In genomic region chr7:72065764-72066163, GRCh38 we compare ENCODE assay signal across 7 cellular contexts.
A peak's percentile ranks its signal among the peaks of the same experiment; 100 is the strongest.
DNase-seq lines count a peak whose midpoint lies in the region; ATAC-seq, FAIRE-seq and TF ChIP-seq lines count a peak whose summit lies in the region.
"Not testable (repeated sequence)": the region's sequence is repeated elsewhere in the genome, so short reads cannot be mapped to it uniquely, and the experiment has no call there.

No MANE protein-coding gene starts in this region.

- H3K14ac ChIP-seq in H9 (ENCODE audit: insufficient read depth, low read length); IMR-90 (replicated peaks; ENCODE audit: low read depth, low read length); H1 (ENCODE audit: insufficient read length): not testable (repeated sequence)

- TF ChIP-seq CTCF in DND-41 (IDR thresholded peaks at IDR 0.05; ENCODE audit: borderline replicate concordance, extremely low read depth, low read length, poor library complexity, severe bottlenecking); H9 (conservative IDR thresholded peaks at IDR 0.05); IMR-90 (conservative IDR thresholded peaks at IDR 0.05; ENCODE audit: low read depth, low read length); K562 (IDR thresholded peaks at IDR 0.05 in 2 of 3, conservative IDR thresholded peaks at IDR 0.05 in 1 of 3; ENCODE audit: insufficient read depth in 2 of 3, low read depth in 1 of 3, low read length in 3 of 3); H1 (IDR thresholded peaks at IDR 0.05; ENCODE audit: control extremely low read depth in 1 of 3, insufficient read depth in 1 of 3, low read depth in 1 of 3, low read length in 3 of 3); HepG2 (CRISPR knock-in tag; IDR thresholded peaks at IDR 0.05): not testable (repeated sequence)

- H3K4me2 ChIP-seq in DND-41 (ENCODE audit: insufficient read depth, low read length); H9 (ENCODE audit: insufficient read depth, insufficient read length, low read length); IMR-90 (ENCODE audit: low read depth, low read length); K562 (ENCODE audit: insufficient read depth, low read length); H1 (ENCODE audit: insufficient read depth in 1 of 2, low read depth in 2 of 2, low read length in 2 of 2); HepG2 (ENCODE audit: low read depth, low read length); mesendoderm (ENCODE audit: low read length): not testable (repeated sequence)

- intact Hi-C loops in IMR-90 (cut with micrococcal nuclease); K562 (cut with micrococcal nuclease); HepG2 (cut with micrococcal nuclease; ENCODE audit: unreplicated experiment): not testable (repeated sequence)

- H4K8ac ChIP-seq in H9 (replicated peaks; ENCODE audit: insufficient read length, low read depth, low read length); IMR-90 (ENCODE audit: low read depth in 2 of 2, low read length in 2 of 2); H1 (ENCODE audit: extremely low read depth, insufficient read depth, low read length); mesendoderm (ENCODE audit: low read depth, low read length): not testable (repeated sequence)

- not testable (repeated sequence) for H3K36me3 Mint-ChIP-seq in H9 (ENCODE audit: insufficient read depth in 1 of 3, low read depth in 3 of 3)

- BruUV-seq in IMR-90 (replicated peaks; lab: Mats Ljungman, UMichigan); K562 (replicated peaks; lab: Mats Ljungman, UMichigan); HepG2 (replicated peaks; lab: Mats Ljungman, UMichigan): not testable (repeated sequence)

- not testable (repeated sequence) for H3K4me3 ChIP-seq in DND-41 (ENCODE audit: low read depth in 1 of 2, low read length in 2 of 2); IMR-90 (ENCODE audit: insufficient read depth, low read depth, low read length); K562; H1 (ENCODE audit: extremely low read depth in 1 of 4, insufficient read depth in 2 of 4, low read depth in 3 of 4, low read length in 4 of 4); HepG2 (replicated peaks in 1 of 3; ENCODE audit: insufficient read depth in 1 of 3, low read depth in 2 of 3, low read length in 3 of 3); mesendoderm (ENCODE audit: low read length)

- not testable (repeated sequence) for H3K27me3 ChIP-seq in DND-41 (ENCODE audit: insufficient read depth, low read length, poor library complexity); H9 (ENCODE audit: insufficient read depth, low read length); IMR-90 (ENCODE audit: control insufficient read depth, insufficient read depth, low read length); K562 (ENCODE audit: control insufficient read depth in 2 of 2, insufficient read depth in 2 of 2, low read length in 2 of 2); H1 (replicated peaks in 1 of 4; ENCODE audit: control insufficient read depth in 3 of 4, extremely low read depth in 1 of 4, insufficient read depth in 3 of 4, low read length in 3 of 4); HepG2 (ENCODE audit: control insufficient read depth in 1 of 2, insufficient read depth in 2 of 2, low read length in 2 of 2); mesendoderm (ENCODE audit: insufficient read depth, low read length, poor library complexity)

- H4K20me1 ChIP-seq in DND-41 (ENCODE audit: insufficient read depth, low read length); H9 (ENCODE audit: control insufficient read depth, insufficient read depth, insufficient read length); IMR-90 (ENCODE audit: insufficient read depth, low read length); K562 (replicated peaks; ENCODE audit: control insufficient read depth, insufficient read depth, low read length); H1 (replicated peaks in 1 of 2; ENCODE audit: control insufficient read depth in 1 of 2, insufficient read depth in 2 of 2, low read length in 2 of 2); HepG2 (ENCODE audit: insufficient read depth, low read length): not testable (repeated sequence)

- H3K27me3 Mint-ChIP-seq in H9 (ENCODE audit: low read depth) = not testable (repeated sequence)

- dilution Hi-C loops in IMR-90 (cut with HindIII; ENCODE audit: low sequenced_read_pairs, unreplicated experiment) = not testable (repeated sequence)

- in situ Hi-C loops in IMR-90 (cut with MboI; ENCODE audit: low sequenced_read_pairs); K562 (cut with MboI); HepG2 (cut with HindIII; ENCODE audit: extremely low pct_ligation_motif_present, low pct_unique_long_range_greater_than_20kb): not testable (repeated sequence)

- H2AFZ ChIP-seq in DND-41 (ENCODE audit: low read depth, low read length) = peak overlapping the region; percentile 63
- not testable (repeated sequence) for H2AFZ ChIP-seq in H9 (ENCODE audit: low read length); IMR-90 (replicated peaks; ENCODE audit: low read length, poor library complexity); K562 (ENCODE audit: low read depth, low read length); H1 (ENCODE audit: low read length); HepG2 (ENCODE audit: low read length)

- not testable (repeated sequence) for H3K56ac ChIP-seq in H9 (ENCODE audit: insufficient read length, low read depth, low read length); IMR-90 (ENCODE audit: extremely low read depth, insufficient read depth, low read length); H1 (replicated peaks; ENCODE audit: insufficient read length, low read depth, low read length); mesendoderm (ENCODE audit: low read length)

- H3K9me1 ChIP-seq in IMR-90 (ENCODE audit: insufficient read depth, low read length); K562 (ENCODE audit: control insufficient read depth, insufficient read depth, low read length): not testable (repeated sequence)

- not testable (repeated sequence) for H4K91ac ChIP-seq in H9 (ENCODE audit: insufficient read length, low read depth, low read length); IMR-90 (ENCODE audit: insufficient read depth, low read depth, low read length); H1 (replicated peaks; ENCODE audit: insufficient read length, low read length)

- TF ChIP-seq RAD21 in IMR-90 (IDR thresholded peaks at IDR 0.05; ENCODE audit: low read length); K562 (CRISPR knock-in tag; conservative IDR thresholded peaks at IDR 0.05 in 1 of 2, IDR thresholded peaks at IDR 0.05 in 1 of 2); H1 (IDR thresholded peaks at IDR 0.05 in 1 of 2, conservative IDR thresholded peaks at IDR 0.05 in 1 of 2; ENCODE audit: low read depth in 2 of 2, low read length in 2 of 2); HepG2 (CRISPR knock-in tag; IDR thresholded peaks at IDR 0.05): not testable (repeated sequence)

- not testable (repeated sequence) for H3K4me1 ChIP-seq in DND-41 (ENCODE audit: insufficient read depth, low read length); H9 (ENCODE audit: insufficient read depth, low read length); IMR-90 (ENCODE audit: control insufficient read depth, insufficient read depth, low read length); K562 (replicated peaks in 1 of 2; ENCODE audit: control insufficient read depth in 2 of 2, insufficient read depth in 2 of 2, low read length in 2 of 2); H1 (replicated peaks in 1 of 4; ENCODE audit: control insufficient read depth in 3 of 4, insufficient read depth in 4 of 4, low read length in 3 of 4); HepG2 (ENCODE audit: insufficient read depth, low read length); mesendoderm (ENCODE audit: control insufficient read depth, low read depth, low read length)

- peaks cover 9 to 15% of the 10 kb centered on the region in 2 experiments for H3K4me1 Mint-ChIP-seq in H9

- not testable (repeated sequence) for H3K18ac ChIP-seq in H9 (ENCODE audit: insufficient read length, low read depth, low read length); IMR-90 (ENCODE audit: low read depth, low read length); H1 (ENCODE audit: extremely low read depth, low read length); mesendoderm (ENCODE audit: low read length)

- not testable (repeated sequence) for H2BK20ac ChIP-seq in H9 (ENCODE audit: low read depth, low read length, poor library complexity, severe bottlenecking); IMR-90 (ENCODE audit: low read depth, low read length); H1 (ENCODE audit: low read length)

- H4K5ac ChIP-seq in H9 (ENCODE audit: insufficient read length, low read depth, low read length); IMR-90 (ENCODE audit: low read depth, low read length); H1 (ENCODE audit: insufficient read length, low read depth, low read length); mesendoderm (ENCODE audit: low read length): not testable (repeated sequence)

- not testable (repeated sequence) for H3K4me3 Mint-ChIP-seq in H9

- not testable (repeated sequence) for H3K23me2 ChIP-seq in H9 (ENCODE audit: insufficient read length, low read depth, low read length, poor library complexity, severe bottlenecking); H1 (ENCODE audit: low read depth, low read length)

- peak overlapping the region in 1 of 3 experiments; percentile 46; a peak in 2 of 7 replicates for H3K27ac Mint-ChIP-seq in H9

- H3K36me3 ChIP-seq in DND-41 (ENCODE audit: insufficient read depth, low read length); IMR-90 (ENCODE audit: control insufficient read depth, insufficient read depth, low read length); K562 (ENCODE audit: control insufficient read depth, insufficient read depth, low read length); H1 (ENCODE audit: control insufficient read depth in 2 of 4, insufficient read depth in 4 of 4, low read length in 3 of 4); HepG2 (replicated peaks in 1 of 2; ENCODE audit: control insufficient read depth in 1 of 2, insufficient read depth in 2 of 2, low read length in 2 of 2); mesendoderm (ENCODE audit: control insufficient read depth, insufficient read depth, low read length): not testable (repeated sequence)

- not testable (repeated sequence) for H2BK5ac ChIP-seq in H9 (ENCODE audit: insufficient read length, low read length); IMR-90 (ENCODE audit: low read depth, low read length, poor library complexity, severe bottlenecking); H1 (ENCODE audit: low read depth, low read length); mesendoderm (ENCODE audit: low read length)

- H3K27ac ChIP-seq in DND-41 (ENCODE audit: low read length) = 0 out of 2 replicates have a peak overlapping the region, but pooled peaks have one; percentile 5
- H3K27ac ChIP-seq in H9 (ENCODE audit: insufficient read length, low read depth, low read length) = peak overlapping the region; percentile 27
- H3K27ac ChIP-seq in IMR-90 (ENCODE audit: insufficient read depth, low read length); K562 (ENCODE audit: extremely low read depth, low read depth, low read length); H1 (ENCODE audit: low read depth, low read length); HepG2 (ENCODE audit: extremely low read length, insufficient read depth, low read length); mesendoderm (ENCODE audit: low read depth, low read length): not testable (repeated sequence)

- H3K79me1 ChIP-seq in H9 (ENCODE audit: insufficient read depth, low read depth, low read length, poor library complexity, severe bottlenecking); IMR-90 (ENCODE audit: low read depth in 1 of 2, low read length in 2 of 2); H1 (ENCODE audit: low read depth, low read length); mesendoderm (ENCODE audit: low read length): not testable (repeated sequence)

- TF ChIP-seq POLR2A in IMR-90 (IDR thresholded peaks at IDR 0.05; ENCODE audit: low read depth, low read length); K562 (conservative IDR thresholded peaks at IDR 0.05); H1 (IDR thresholded peaks at IDR 0.05; ENCODE audit: control extremely low read depth in 1 of 2, low read depth in 2 of 2, low read length in 2 of 2); HepG2 (IDR thresholded peaks at IDR 0.05; ENCODE audit: insufficient read depth in 1 of 2, low read depth in 2 of 2, low read length in 2 of 2): not testable (repeated sequence)

- H2BK15ac ChIP-seq in H9 (ENCODE audit: low read depth, low read length); IMR-90 (ENCODE audit: low read depth, low read length); H1 (ENCODE audit: low read length); mesendoderm (replicated peaks; ENCODE audit: low read depth): not testable (repeated sequence)

- H2BK120ac ChIP-seq in H9 (ENCODE audit: low read depth, low read length, poor library complexity, severe bottlenecking); IMR-90 (ENCODE audit: low read depth, low read length); H1 (replicated peaks; ENCODE audit: low read depth, low read length); mesendoderm (ENCODE audit: low read depth, low read length): not testable (repeated sequence)

- H2BK12ac ChIP-seq in H9 (ENCODE audit: insufficient read length, low read depth, low read length); H1 (ENCODE audit: low read depth, low read length): not testable (repeated sequence)

- H3K9me3 Mint-ChIP-seq in H9 = not testable (repeated sequence)

- H3K9ac ChIP-seq in DND-41 (ENCODE audit: low read depth, low read length); H9 (ENCODE audit: extremely low read depth, insufficient read length, low read length); IMR-90 (ENCODE audit: low read depth, low read length); K562 (ENCODE audit: insufficient read depth in 1 of 2, low read depth in 2 of 2, low read length in 2 of 2); H1 (replicated peaks in 1 of 4; ENCODE audit: extremely low read depth in 1 of 4, low read depth in 3 of 4, low read length in 3 of 4); HepG2 (ENCODE audit: insufficient read depth, low read depth, low read length); mesendoderm (ENCODE audit: low read length): not testable (repeated sequence)

- not testable (repeated sequence) for FAIRE-seq in K562 (lab: Jason Lieb, UNC); H1 (lab: Jason Lieb, UNC); HepG2 (lab: Jason Lieb, UNC)

- H3K79me2 ChIP-seq in DND-41 (ENCODE audit: insufficient read depth, low read length); H9 (ENCODE audit: insufficient read depth, low read length); K562 (ENCODE audit: control insufficient read depth, insufficient read depth, low read length); H1 (ENCODE audit: control insufficient read depth in 1 of 2, insufficient read depth in 2 of 2, low read length in 2 of 2); HepG2 (ENCODE audit: insufficient read depth, low read length); mesendoderm (ENCODE audit: control insufficient read depth, insufficient read depth, low read length): not testable (repeated sequence)

- DNase-seq in DND-41; H9; IMR-90; K562 (ENCODE audit: extremely low read depth in 1 of 4, low spot score in 3 of 4); HepG2 (ENCODE audit: low spot score): not testable (repeated sequence)
- DNase-seq in H1 (ENCODE audit: low read depth in 1 of 2, low spot score in 2 of 2) = peak in 1 of 2 experiments; percentile 32
- DNase-seq in mesendoderm = peak; percentile 3

- CTCF ChIA-PET in IMR-90 (lab: Yijun Ruan, JAX); K562 (lab: Yijun Ruan, JAX; ENCODE audit: low intra/inter-chr PET ratio); H1 (lab: Charles Lee; ENCODE audit: partially characterized antibody); HepG2 (lab: Yijun Ruan, JAX; ENCODE audit: low intra/inter-chr PET ratio, low total read pairs): not testable (repeated sequence)

- not testable (repeated sequence) for H3K9me3 ChIP-seq in DND-41 (ENCODE audit: insufficient read depth, low read length, severe bottlenecking); H9 (ENCODE audit: control insufficient read depth, low read depth, low read length); IMR-90 (ENCODE audit: control insufficient read depth, insufficient read depth, low read length); K562 (replicated peaks; ENCODE audit: control insufficient read depth, insufficient read depth, low read depth, low read length); H1 (ENCODE audit: insufficient read depth in 2 of 2, low read depth in 1 of 2, low read length in 1 of 2); HepG2 (ENCODE audit: low read length)

- WGBS in H9 (ENCODE audit: extremely low coverage, insufficient read length, low lambda C conversion rate) = no CpG with 5 or more reads among the region's 1 CpG
- WGBS in IMR-90 (ENCODE audit: extremely low coverage in 2 of 2, insufficient read length in 1 of 2), 2 experiments = no CpG with 5 or more reads among the region's 1 CpG
- WGBS in K562 (ENCODE audit: insufficient coverage, low coverage, missing lambda C conversion rate) = 0% methylated on average over 1 of the region's 1 CpG
- WGBS in H1 (ENCODE audit: extremely low coverage in 1 of 2, insufficient coverage in 1 of 2, insufficient read length in 1 of 2, insufficient replicate concordance in 2 of 2, low coverage in 1 of 2, low lambda C conversion rate in 2 of 2, missing lambda C conversion rate in 1 of 2), 2 experiments = 94% methylated on average over 1 of the region's 1 CpG; no CpG with 5 or more reads in 1 of the 2 experiments
- WGBS in HepG2 (ENCODE audit: low lambda C conversion rate) = 12% methylated on average over 1 of the region's 1 CpG
- no CpG with 5 or more reads among the region's 1 CpG for WGBS in mesendoderm (ENCODE audit: extremely low coverage, insufficient coverage, low lambda C conversion rate)

- not testable (repeated sequence) for H2AK5ac ChIP-seq in H9 (ENCODE audit: insufficient read length, low read length); IMR-90 (ENCODE audit: low read depth, low read length); H1 (ENCODE audit: low read depth, low read length); mesendoderm (ENCODE audit: low read length)

- not testable (repeated sequence) for H2AK9ac ChIP-seq in IMR-90 (replicated peaks; ENCODE audit: low read depth, low read length, poor library complexity)

- not testable (repeated sequence) for TF ChIP-seq EP300 in K562 (IDR thresholded peaks at IDR 0.05; ENCODE audit: low read length); H1 (IDR thresholded peaks at IDR 0.05; ENCODE audit: borderline replicate concordance in 1 of 2, low read depth in 2 of 2, low read length in 2 of 2); HepG2 (IDR thresholded peaks at IDR 0.05; ENCODE audit: low read depth in 2 of 2, low read length in 2 of 2); HepG2 (CRISPR knock-in tag; IDR thresholded peaks at IDR 0.05; ENCODE audit: borderline replicate concordance)

- H3T11ph ChIP-seq in H9 (ENCODE audit: low read length) = not testable (repeated sequence)

- not testable (repeated sequence) for ATAC-seq in DND-41 (ENCODE audit: insufficient read depth, low read depth); IMR-90 (ENCODE audit: low read depth); K562; HepG2

- POLR2A ChIA-PET in IMR-90 (lab: Charles Lee; ENCODE audit: unreplicated experiment); K562 (lab: Yijun Ruan, JAX); H1 (lab: Charles Lee; ENCODE audit: partially characterized antibody); HepG2 (lab: Yijun Ruan, JAX): not testable (repeated sequence)

- H3K23ac ChIP-seq in H9 (ENCODE audit: insufficient read length, low read depth, low read length); IMR-90 (ENCODE audit: low read depth, low read length); H1 (ENCODE audit: insufficient read length); mesendoderm (ENCODE audit: low read length): not testable (repeated sequence)

- not testable (repeated sequence) for H3K4ac ChIP-seq in H9 (ENCODE audit: low read depth, low read length); IMR-90 (ENCODE audit: low read depth, low read length); H1 (replicated peaks; ENCODE audit: insufficient read length, low read depth, low read length); mesendoderm (ENCODE audit: low read depth, low read length)
